In genomic region chr1:226674892-226675719, GRCh38 we compare ENCODE assay signal across 1 cellular context.
TF ChIP-seq lines count a peak whose summit lies in the region.

No MANE protein-coding gene starts in this region.

TF ChIP-seq in GM23338, 12 proteins besides CTCF, POLR2A, EP300 and RAD21 (continued from another document):
- no peak for TF ChIP-seq ZNF462 (CRISPR knock-in tag; IDR thresholded peaks at IDR 0.05)
- TF ChIP-seq ETS1 (IDR thresholded peaks at IDR 0.05): no peak
- TF ChIP-seq NANOG (IDR thresholded peaks at IDR 0.05; ENCODE audit: borderline replicate concordance): no peak
- no peak for TF ChIP-seq ZNF114 (CRISPR knock-in tag; IDR thresholded peaks at IDR 0.05)
- TF ChIP-seq POLR2AphosphoS5 (IDR thresholded peaks at IDR 0.05; ENCODE audit: low read depth): no peak
- no peak for TF ChIP-seq CREB1 (CRISPR knock-in tag; IDR thresholded peaks at IDR 0.05; ENCODE audit: low read depth)
- TF ChIP-seq ZNF331 (CRISPR knock-in tag; IDR thresholded peaks at IDR 0.05; ENCODE audit: low read depth): no peak
- no peak for TF ChIP-seq EZH2 (IDR thresholded peaks at IDR 0.05; ENCODE audit: low read depth, unreplicated experiment)
- no peak for TF ChIP-seq EZH2phosphoT487 (IDR thresholded peaks at IDR 0.05; ENCODE audit: unreplicated experiment)
- no peak for TF ChIP-seq REST (IDR thresholded peaks at IDR 0.05; ENCODE audit: unreplicated experiment)
